Comparison of ENCODE assay signal across 8 cellular contexts in the genomic region with DNA sequence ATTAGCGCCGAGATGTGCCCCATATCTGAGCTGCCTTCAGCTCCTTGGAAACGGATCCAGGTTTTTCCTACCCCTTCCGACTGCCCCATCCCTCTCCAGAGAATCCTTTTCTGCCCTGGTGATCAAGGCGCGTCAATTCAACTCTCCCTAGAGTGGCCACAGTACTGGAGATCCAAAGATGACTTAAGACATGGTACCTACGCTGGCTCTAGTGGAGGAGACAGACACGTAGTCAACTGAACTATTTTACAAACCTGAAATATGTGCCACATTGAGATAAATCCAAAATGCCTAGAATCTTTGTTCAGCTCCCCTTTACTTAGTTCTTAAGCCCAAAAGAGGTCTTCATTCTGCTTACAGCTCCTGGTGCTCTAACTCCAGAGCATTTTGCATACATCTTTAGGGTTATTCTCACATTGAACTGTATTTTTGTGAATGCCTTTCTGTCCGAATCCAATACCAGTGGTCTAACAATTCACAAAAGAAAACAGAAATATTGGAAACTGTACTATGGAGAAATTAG. TPM values are rescaled to one million over a fixed set of nuclear protein-coding genes. Genes with fewer than 3 reads are reported as not detected.
DNase-seq lines count a peak whose midpoint lies in the region; ATAC-seq and TF ChIP-seq lines count a peak whose summit lies in the region.

No MANE protein-coding gene starts in this region.

- H3K4me3 ChIP-seq in AG04450 (ENCODE audit: low read depth, low read length) (peak overlapping the region; percentile 99), muscle layer of duodenum (ENCODE audit: low read depth in 1 of 2, low read length in 2 of 2) (peak overlapping the region; percentile 94)
- H3K4me3 ChIP-seq in Jurkat, Clone E6-1 (ENCODE audit: low read length) = peak overlapping the region; percentile 69

- H3K27ac Mint-ChIP-seq in dendritic cell treated with granulocyte-macrophage colony-stimulating factor and Interleukin-4, amounts not matched to agents 40 ng/mL and 50 ng/mL, for 4 days = peak overlapping the region; percentile 99

- H3K27ac ChIP-seq in AG04450 (ENCODE audit: low read depth, low read length) = peak overlapping the region; percentile 99
- H3K27ac ChIP-seq in muscle layer of duodenum (ENCODE audit: low read length) = peak overlapping the region; percentile 98

- peaks cover 3% of the 10 kb centered on the region for H3K27me3 Mint-ChIP-seq in dendritic cell treated with granulocyte-macrophage colony-stimulating factor and Interleukin-4, amounts not matched to agents 40 ng/mL and 50 ng/mL, for 4 days

- in situ Hi-C loops in GM13976 (cut with MboI; ENCODE audit: low sequenced_read_pairs, unreplicated experiment) = no loop called here

- H3K9me3 ChIP-seq in AG04450 (ENCODE audit: control insufficient read depth, insufficient read depth, low read length) = no peaks in the 10 kb centered on the region
- H3K9me3 ChIP-seq in muscle layer of duodenum (ENCODE audit: control insufficient read depth in 1 of 2, low read length in 2 of 2) = no peaks in the 10 kb centered on the region

- H3K4me1 ChIP-seq in muscle layer of duodenum (ENCODE audit: control insufficient read depth in 1 of 2, insufficient read depth in 2 of 2, low read length in 2 of 2) = peaks cover 11 to 23% of the 10 kb centered on the region in 2 donors

- peaks cover 40% of the 10 kb centered on the region for H3K4me1 Mint-ChIP-seq in dendritic cell treated with granulocyte-macrophage colony-stimulating factor and Interleukin-4, amounts not matched to agents 40 ng/mL and 50 ng/mL, for 4 days (ENCODE audit: low read depth)

- peak overlapping the region; percentile 86 for H3K4me3 Mint-ChIP-seq in dendritic cell treated with granulocyte-macrophage colony-stimulating factor and Interleukin-4, amounts not matched to agents 40 ng/mL and 50 ng/mL, for 4 days

- peaks cover 3% of the 10 kb centered on the region for H3K27me3 ChIP-seq in AG04450 (ENCODE audit: control insufficient read depth, insufficient read depth, low read length)
- H3K27me3 ChIP-seq in muscle layer of duodenum (ENCODE audit: low read depth, low read length) = no peaks in the 10 kb centered on the region

- peak; percentile 20 for ATAC-seq in GM21390 (IDR thresholded peaks at IDR 0.05; ENCODE audit: unreplicated experiment)

- intact Hi-C loops in dendritic cell treated with granulocyte-macrophage colony-stimulating factor and Interleukin-4, amounts not matched to agents 40 ng/mL and 50 ng/mL, for 4 days (cut with micrococcal nuclease) = loop anchor here (2.0 kb wide), 1 partner anchor 35 kb away; no protein-coding TSS in a partner anchor

- H3K36me3 Mint-ChIP-seq in dendritic cell treated with granulocyte-macrophage colony-stimulating factor and Interleukin-4, amounts not matched to agents 40 ng/mL and 50 ng/mL, for 4 days (ENCODE audit: low read depth) = peaks cover 33% of the 10 kb centered on the region

- peaks cover 0 to 3% of the 10 kb centered on the region in 2 donors for H3K36me3 ChIP-seq in muscle layer of duodenum (ENCODE audit: control insufficient read depth in 1 of 2, insufficient read depth in 2 of 2, low read length in 2 of 2)

- no peak for TF ChIP-seq CTCF in AG04450 (IDR thresholded peaks at IDR 0.05; ENCODE audit: low read depth, low read length)
- TF ChIP-seq CTCF in GM13976 (IDR thresholded peaks at IDR 0.05; ENCODE audit: borderline replicate concordance, control extremely low read depth, extremely low read depth, insufficient read depth, missing control alignments) = no peak

- POLR2A ChIA-PET in AG04450 (lab: Yijun Ruan, JAX) = interaction anchor here (1.8 kb wide), 1 partner anchor 11 kb away, joined by 12 read pairs; no protein-coding TSS in a partner anchor

- DNase-seq in AG04450 (ENCODE audit: low read depth, low spot score) (no peak), GM13976 (ENCODE audit: low spot score) (no peak), AG08396 (ENCODE audit: low spot score) (no peak)
- no peak for DNase-seq in Jurkat, Clone E6-1 (ENCODE audit: low read depth, low spot score)
- no peak for DNase-seq in stimulated activated CD4-positive, alpha-beta T cell treated with anti-CD3 and anti-CD28 coated beads, Interleukin-2, amount 100 ng/mL, for 24 hours

- CTCF ChIA-PET in AG04450 (lab: Charles Lee) = interaction anchor here (0.6 to 2.2 kb wide), 2 partner anchors 36 to 155 kb away, joined by 3 to 11 read pairs; no protein-coding TSS in a partner anchor

- no peaks in the 10 kb centered on the region for H3K9me3 Mint-ChIP-seq in dendritic cell treated with granulocyte-macrophage colony-stimulating factor and Interleukin-4, amounts not matched to agents 40 ng/mL and 50 ng/mL, for 4 days

RNA-seq across cellular contexts. Expression of a gene that starts 0.4 kb away (rescaled TPM):
- 45.5 and 49.5 TPM in 2 replicates for polyA plus RNA-seq in AG04450 (2011; rRNA removed)
- polyA minus RNA-seq in AG04450 (2011; rRNA and poly(A)+ RNA removed) = 71.8 and 79.1 TPM in 2 replicates
- polyA plus RNA-seq in Jurkat, Clone E6-1 (2012; ENCODE audit: insufficient read depth, insufficient read length) = 59.3 TPM
